20 cellular contexts compared by ENCODE assay signal in genomic region chr6:28738396-28738765, GRCh38.
DNase-seq lines count a peak whose midpoint lies in the region; ATAC-seq and TF ChIP-seq lines count a peak whose summit lies in the region.
"Had no signal": no experiment of that assay in that cellular context is flagged by ENCODE, and none has a peak within 500 bp of the region (broad histone marks: within the 10 kb centered on the region; RNA-seq: fewer than 3 reads in every experiment).

No MANE protein-coding gene starts in this region.

- H3K36me3 Mint-ChIP-seq in HFFc6 (ENCODE audit: low read depth) (no peaks in the 10 kb centered on the region; the same call in 1 of the 2 replicates), WTC11 (no peaks in the 10 kb centered on the region)
- H3K36me3 Mint-ChIP-seq: CD8-positive, alpha-beta T cell had no signal

- no peak for TF ChIP-seq CTCF in HFFc6 (IDR thresholded peaks at IDR 0.05)
- TF ChIP-seq CTCF in WTC11 (IDR thresholded peaks at IDR 0.05), result no peak
- TF ChIP-seq CTCF in foreskin keratinocyte (conservative IDR thresholded peaks at IDR 0.05), result no peak

- ATAC-seq in WTC11 (peak; percentile 15), foreskin keratinocyte (no peak), HG02981 (IDR thresholded peaks at IDR 0.05; ENCODE audit: unreplicated experiment) (no peak), HG02973 (IDR thresholded peaks at IDR 0.05; ENCODE audit: unreplicated experiment) (no peak)
- ATAC-seq: activated T-cell treated with anti-CD3 and anti-CD28 coated beads, Interleukin-2, amount 50 U/mL, for 4 hours; CD8-positive, alpha-beta T cell; sciatic nerve had no signal

- peak overlapping the region; percentile 42 for H3K4me3 ChIP-seq in iPS-18c (ENCODE audit: insufficient read depth, low read depth, low read length)
- H3K4me3 ChIP-seq: esophagus squamous epithelium, lung had no signal

- peaks cover 91% of the 10 kb centered on the region for H3K27me3 ChIP-seq in foreskin keratinocyte

- H3K9me3 Mint-ChIP-seq in HFFc6 (no peaks in the 10 kb centered on the region), WTC11 (no peaks in the 10 kb centered on the region)

- H3K4me1 ChIP-seq in foreskin keratinocyte, result no peaks in the 10 kb centered on the region
- H3K4me1 ChIP-seq: esophagus squamous epithelium had no signal

- DNase-seq in SIG-M5 treated with dmso at 0.1 percent for 504 hours (lab: John Stamatoyannopoulos, UW; ENCODE audit: unreplicated experiment) (peak; percentile 30), SIG-M5 (lab: John Stamatoyannopoulos, UW) (no peak), HFFc6 (no peak), WTC11 (ENCODE audit: low spot score) (no peak), foreskin keratinocyte (no peak)
- DNase-seq: activated CD4-positive, CD25-positive, alpha-beta regulatory T cell treated with anti-CD3 and anti-CD28 coated beads, Interleukin-2, amount 50 U/mL, for 72 hours; activated T-cell treated with anti-CD3 and anti-CD28 coated beads, Interleukin-2, amount 50 U/mL, for 4 hours; CD8-positive, alpha-beta T cell; cortex of kidney; esophagus squamous epithelium; GDM1; hypothalamus; NCI-H1092; stimulated activated CD4-positive, alpha-beta T cell treated with anti-CD3 and anti-CD28 coated beads, Interleukin-2, amount 100 ng/mL, for 48 hours had no signal

- POLR2A ChIA-PET in WTC11 (lab: Charles Lee), result interaction anchor here (0.6 to 0.9 kb wide), 2 partner anchors 10 to 23 kb away, joined by 5 read pairs; no protein-coding TSS in a partner anchor

- no peak overlapping the region for H3K27ac ChIP-seq in foreskin keratinocyte
- H3K27ac ChIP-seq: esophagus squamous epithelium, neutrophil had no signal

- H3K27me3 Mint-ChIP-seq in HFFc6 (ENCODE audit: insufficient read depth), result peaks cover 43% of the 10 kb centered on the region
- H3K27me3 Mint-ChIP-seq in WTC11 (ENCODE audit: low read depth), result peaks cover 64% of the 10 kb centered on the region

- CTCF ChIA-PET in WTC11 (lab: Charles Lee), result interaction anchor here (0.9 to 1.6 kb wide), 4 partner anchors 34 to 99 kb away, joined by 3 to 5 read pairs (median 4); no protein-coding TSS in a partner anchor

- no peaks in the 10 kb centered on the region for H3K9me3 ChIP-seq in iPS-18c (ENCODE audit: control insufficient read depth, insufficient read depth, low read length)

- H3K4me1 Mint-ChIP-seq in HFFc6 (ENCODE audit: low read depth) (peaks cover 48% of the 10 kb centered on the region), WTC11 (peaks cover 34% of the 10 kb centered on the region)

- no peak overlapping the region for H3K27ac Mint-ChIP-seq in HFFc6
- H3K27ac Mint-ChIP-seq in WTC11, result peak overlapping the region; percentile 6
- H3K27ac Mint-ChIP-seq: CD8-positive, alpha-beta T cell had no signal

- H3K4me3 Mint-ChIP-seq in HFFc6 (peak overlapping the region; percentile 57), WTC11 (peak overlapping the region; percentile 80)
- H3K4me3 Mint-ChIP-seq: activated T-cell treated with anti-CD3 and anti-CD28 coated beads, Interleukin-2, amount 50 U/mL, for 4 hours; CD8-positive, alpha-beta T cell had no signal

TF ChIP-seq in WTC11, 78 proteins besides CTCF, POLR2A, EP300 and RAD21:
- TF ChIP-seq, protein P1, sequence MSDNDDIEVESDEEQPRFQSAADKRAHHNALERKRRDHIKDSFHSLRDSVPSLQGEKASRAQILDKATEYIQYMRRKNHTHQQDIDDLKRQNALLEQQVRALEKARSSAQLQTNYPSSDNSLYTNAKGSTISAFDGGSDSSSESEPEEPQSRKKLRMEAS (CRISPR knock-in tag; IDR thresholded peaks at IDR 0.05), result 0 out of 2 replicates have a peak, but pooled peaks have one; percentile 41
- no peak for TF ChIP-seq JAZF1 (CRISPR knock-in tag; IDR thresholded peaks at IDR 0.05)
